Comparison of ENCODE assay signal across 9 cellular contexts in the genomic region with DNA sequence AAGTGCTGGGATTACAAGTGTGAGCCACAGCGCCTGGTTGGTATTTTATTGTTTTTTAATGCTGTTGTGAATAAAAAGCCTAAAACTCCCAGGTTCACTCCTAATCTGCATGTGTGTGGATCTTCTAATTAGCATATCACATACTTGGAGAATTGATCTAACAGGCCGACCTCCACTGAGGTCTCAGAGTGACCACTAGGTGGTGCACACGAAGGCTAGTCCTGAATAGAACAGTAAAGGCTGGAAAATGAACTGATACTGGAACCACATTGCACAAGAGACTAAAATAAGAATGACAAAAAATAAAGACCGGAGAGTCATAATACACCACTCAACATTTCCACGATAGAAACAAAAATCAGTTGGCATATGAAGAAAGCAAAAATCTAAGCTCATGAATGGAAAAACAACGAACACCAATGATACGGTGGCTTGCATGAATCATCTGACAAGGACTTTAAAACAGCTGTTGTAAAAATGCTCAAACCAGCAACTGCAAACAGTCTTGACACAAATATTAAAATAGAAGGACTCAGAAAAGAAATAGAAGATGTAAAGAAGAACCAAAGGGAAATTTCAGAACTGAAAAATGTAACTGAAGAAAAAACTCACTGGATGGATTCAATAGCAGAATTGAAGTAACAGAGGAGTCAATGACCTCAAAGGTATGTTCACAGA. TPM values are rescaled to one million over a fixed set of nuclear protein-coding genes. Genes with fewer than 3 reads are reported as not detected.
DNase-seq lines count a peak whose midpoint lies in the region; ATAC-seq and TF ChIP-seq lines count a peak whose summit lies in the region.
"Had no signal": no experiment of that assay in that cellular context is flagged by ENCODE, and none has a peak within 500 bp of the region (broad histone marks: within the 10 kb centered on the region; RNA-seq: fewer than 3 reads in every experiment).

No MANE protein-coding gene starts in this region.

- peaks cover 26 to 28% of the 10 kb centered on the region in 2 donors for H3K36me3 Mint-ChIP-seq in stimulated activated naive B cell treated with anti-CD40 and anti-IgM and Interleukin-4, amounts not matched to agents 10 μg/mL and 1 μg/mL and 100 μg/mL, for 72 hours

- H3K4me3 ChIP-seq in HL-60 (replicated peaks; ENCODE audit: insufficient read depth, low read length) = no peak overlapping the region
- H3K4me3 ChIP-seq: SJSA1 had no signal

- H3K27me3 ChIP-seq in HL-60 (ENCODE audit: insufficient read depth, poor library complexity, severe bottlenecking) (no peaks in the 10 kb centered on the region), foreskin keratinocyte (peaks cover 35% of the 10 kb centered on the region)

- no peak overlapping the region for H3K27ac ChIP-seq in HL-60 (replicated peaks)
- H3K27ac ChIP-seq in VCaP = no peak overlapping the region
- H3K27ac ChIP-seq in foreskin keratinocyte = no peak overlapping the region
- H3K27ac ChIP-seq: SJSA1 had no signal

- H3K27ac Mint-ChIP-seq in stimulated activated naive B cell treated with anti-CD40 and anti-IgM and Interleukin-4, amounts not matched to agents 10 μg/mL and 1 μg/mL and 100 μg/mL, for 72 hours = peak overlapping the region; percentile 95

- H3K4me1 ChIP-seq in foreskin keratinocyte = no peaks in the 10 kb centered on the region
- H3K4me1 ChIP-seq: SJSA1 had no signal

- peak; percentile 29 for ATAC-seq in foreskin keratinocyte
- ATAC-seq in stimulated activated naive B cell treated with anti-CD40 and anti-IgM and Interleukin-4, amounts not matched to agents 10 μg/mL and 1 μg/mL and 100 μg/mL, for 72 hours (replicated peaks) = peak; percentile 24 to 27
- no peak for ATAC-seq in HG02588 (IDR thresholded peaks at IDR 0.05; ENCODE audit: unreplicated experiment)
- no peak for ATAC-seq in HG03039 (IDR thresholded peaks at IDR 0.05; ENCODE audit: unreplicated experiment)
- no peak for ATAC-seq in GM21825 (IDR thresholded peaks at IDR 0.05; ENCODE audit: unreplicated experiment)

- H3K4me1 Mint-ChIP-seq in stimulated activated naive B cell treated with anti-CD40 and anti-IgM and Interleukin-4, amounts not matched to agents 10 μg/mL and 1 μg/mL and 100 μg/mL, for 72 hours = peaks cover 26 to 45% of the 10 kb centered on the region in 2 donors

- DNase-seq in D341Med (ENCODE audit: low spot score) (peak; percentile 40), HL-60 (ENCODE audit: low read depth in 1 of 2, low spot score in 1 of 2) (peak in 1 of 2 experiments; percentile 50), foreskin keratinocyte (no peak)
- peak; percentile 46 for DNase-seq in stimulated activated naive B cell treated with anti-CD40 and anti-IgM and Interleukin-4, amounts not matched to agents 10 μg/mL and 1 μg/mL and 100 μg/mL, for 72 hours

- H3K27me3 Mint-ChIP-seq in stimulated activated naive B cell treated with anti-CD40 and anti-IgM and Interleukin-4, amounts not matched to agents 10 μg/mL and 1 μg/mL and 100 μg/mL, for 72 hours = peaks cover 0 to 4% of the 10 kb centered on the region in 2 donors

- H3K4me3 Mint-ChIP-seq in stimulated activated naive B cell treated with anti-CD40 and anti-IgM and Interleukin-4, amounts not matched to agents 10 μg/mL and 1 μg/mL and 100 μg/mL, for 72 hours = peak overlapping the region; percentile 59 to 66

- TF ChIP-seq CTCF in HL-60 (IDR thresholded peaks at IDR 0.05; ENCODE audit: insufficient read depth, low read length) (peak; percentile 36), VCaP (conservative IDR thresholded peaks at IDR 0.05) (peak; percentile 63), foreskin keratinocyte (conservative IDR thresholded peaks at IDR 0.05) (peak; percentile 64)

- peaks cover 15 to 18% of the 10 kb centered on the region in 2 donors for H3K9me3 Mint-ChIP-seq in stimulated activated naive B cell treated with anti-CD40 and anti-IgM and Interleukin-4, amounts not matched to agents 10 μg/mL and 1 μg/mL and 100 μg/mL, for 72 hours

RNA-seq across cellular contexts. Expression of a gene that starts 19.2 kb away (rescaled TPM):
- total RNA-seq in foreskin keratinocyte = 11.9 and 15.8 TPM in 2 replicates
- polyA plus RNA-seq in foreskin keratinocyte = 13.6 and 16.6 TPM in 2 replicates

RNA-seq across cellular contexts. Expression of a gene that starts 32.8 kb away (rescaled TPM):
- not detected in 2 replicates for total RNA-seq in foreskin keratinocyte
- polyA plus RNA-seq in foreskin keratinocyte = not detected in 2 replicates
- total RNA-seq: SJSA1 had no signal

Comparison
In these comparisons a context has a peak if more than half of its experiments do, and no peak if none do; other contexts are left out.
1. DNase-seq: peak in D341Med (single experiment) and stimulated activated naive B cell treated with anti-CD40 and anti-IgM and Interleukin-4, amounts not matched to agents 10 μg/mL and 1 μg/mL and 100 μg/mL, for 72 hours (single experiment); none in foreskin keratinocyte (0 of 2).
2. ATAC-seq: peak in foreskin keratinocyte (single experiment) and stimulated activated naive B cell treated with anti-CD40 and anti-IgM and Interleukin-4, amounts not matched to agents 10 μg/mL and 1 μg/mL and 100 μg/mL, for 72 hours (2 of 2); none in HG02588 (single experiment), HG03039 (single experiment) and GM21825 (single experiment).
3. Peak in every context shown above with its lines, with median percentiles within 50 percentile points of each other: CTCF ChIP-seq.